Comparison of ENCODE assay signal across 8 cellular contexts in the genomic region with DNA sequence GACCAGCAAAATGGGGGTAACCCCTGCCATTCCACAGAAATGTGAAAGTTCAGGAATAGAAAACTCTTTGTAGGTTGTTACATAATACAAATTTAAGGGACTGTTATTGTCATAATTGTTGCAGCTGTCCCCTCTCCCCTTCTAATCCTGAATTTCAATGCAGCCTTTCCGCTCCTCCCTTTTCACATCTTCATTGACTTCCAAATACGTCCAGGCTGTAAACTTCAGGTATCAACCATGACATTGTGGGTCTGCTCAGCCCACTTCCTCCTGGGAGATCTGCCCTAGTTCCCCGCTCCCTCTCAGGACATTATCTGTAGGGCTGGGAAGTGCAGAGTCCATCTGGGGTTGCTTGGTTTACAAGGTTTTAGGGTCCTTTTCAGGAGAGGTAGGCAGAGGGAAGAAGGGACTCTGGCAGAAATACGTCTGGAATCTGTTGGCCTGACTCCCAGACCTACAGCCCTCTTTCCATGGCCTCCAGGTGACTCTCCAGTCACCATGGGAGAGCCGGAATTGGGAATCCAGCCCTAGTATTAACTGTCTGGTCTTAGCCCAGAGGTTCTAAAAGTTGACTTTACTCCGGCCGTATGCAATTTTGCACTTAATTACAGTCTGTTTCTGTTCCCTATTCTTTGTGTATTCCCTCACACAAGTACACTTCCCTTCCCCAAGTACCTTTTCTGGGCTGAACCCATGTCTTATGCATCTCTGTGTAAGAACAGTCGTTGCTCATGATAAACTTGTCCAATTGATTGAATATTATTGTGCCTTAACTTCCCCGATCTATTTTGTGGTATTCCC. TPM values are rescaled to one million over a fixed set of nuclear protein-coding genes. Genes with fewer than 3 reads are reported as not detected.
A peak's percentile ranks its signal among the peaks of the same experiment; 100 is the strongest.
DNase-seq lines count a peak whose midpoint lies in the region; ATAC-seq lines count a peak whose summit lies in the region.

No MANE protein-coding gene starts in this region.

- no peaks in the 10 kb centered on the region for H3K27me3 Mint-ChIP-seq in activated T-cell treated with anti-CD3 and anti-CD28 coated beads, Interleukin-2, amount 50 U/mL, for 24 hours
- H3K27me3 Mint-ChIP-seq in immature natural killer cell (ENCODE audit: low read depth in 3 of 3): peaks cover 11 to 27% (median 19%) of the 10 kb centered on the region in 3 donors

- H3K27ac ChIP-seq in thymus (ENCODE audit: low read depth): peak overlapping the region; percentile 99

- no peaks in the 10 kb centered on the region for H3K36me3 ChIP-seq in thymus (ENCODE audit: control insufficient read depth, insufficient read depth)

- no peak overlapping the region for H3K4me3 ChIP-seq in thymus (ENCODE audit: low read length)

- WGBS in thymus: 74% methylated on average over 9 of the region's 9 CpGs

- peak overlapping the region; percentile 96 for H3K4me3 Mint-ChIP-seq in activated T-cell treated with anti-CD3 and anti-CD28 coated beads, Interleukin-2, amount 50 U/mL, for 24 hours
- peak overlapping the region; percentile 86 to 100 (median 97) for H3K4me3 Mint-ChIP-seq in immature natural killer cell

- H3K4me1 ChIP-seq in thymus (ENCODE audit: control insufficient read depth, insufficient read depth, low read length): peaks cover 38% of the 10 kb centered on the region

- no peak for DNase-seq in activated T-cell treated with anti-CD3 and anti-CD28 coated beads, Interleukin-2, amount 50 U/mL, for 24 hours
- no peak for DNase-seq in activated T-cell treated with anti-CD3 and anti-CD28 coated beads, Interleukin-2, amount 50 U/mL, for 1 hour
- peak; percentile 28 for DNase-seq in UCSD-AML1 (lab: John Stamatoyannopoulos, UW; ENCODE audit: unreplicated experiment)
- DNase-seq in immature natural killer cell: no peak
- DNase-seq in middle frontal gyrus (ENCODE audit: extremely low spot score, low spot score): no peak
- DNase-seq in NCI-H2029 (lab: John Stamatoyannopoulos, UW): no peak

- H3K4me1 Mint-ChIP-seq in activated T-cell treated with anti-CD3 and anti-CD28 coated beads, Interleukin-2, amount 50 U/mL, for 24 hours (ENCODE audit: low read depth): peaks cover 74% of the 10 kb centered on the region
- peaks cover 60 to 68% of the 10 kb centered on the region in 2 donors for H3K4me1 Mint-ChIP-seq in immature natural killer cell

- H3K9me3 Mint-ChIP-seq in activated T-cell treated with anti-CD3 and anti-CD28 coated beads, Interleukin-2, amount 50 U/mL, for 24 hours: no peaks in the 10 kb centered on the region
- no peaks in the 10 kb centered on the region for H3K9me3 Mint-ChIP-seq in immature natural killer cell

- no peaks in the 10 kb centered on the region for H3K27me3 ChIP-seq in thymus (ENCODE audit: control insufficient read depth, insufficient read depth)

- no peak for ATAC-seq in GM21723 (IDR thresholded peaks at IDR 0.05; ENCODE audit: unreplicated experiment)

- H3K27ac Mint-ChIP-seq in activated T-cell treated with anti-CD3 and anti-CD28 coated beads, Interleukin-2, amount 50 U/mL, for 24 hours: peak overlapping the region; percentile 85
- H3K27ac Mint-ChIP-seq in immature natural killer cell: peak overlapping the region; percentile 93 to 99 (median 98)

- H3K36me3 Mint-ChIP-seq in activated T-cell treated with anti-CD3 and anti-CD28 coated beads, Interleukin-2, amount 50 U/mL, for 24 hours (ENCODE audit: low read depth): peaks cover 8% of the 10 kb centered on the region
- H3K36me3 Mint-ChIP-seq in immature natural killer cell: peaks cover 0 to 4% (median under 1%) of the 10 kb centered on the region in 3 donors

- H3K9me3 ChIP-seq in thymus (ENCODE audit: control insufficient read depth): no peaks in the 10 kb centered on the region

RNA-seq across cellular contexts. Expression of a gene that starts 4.7 kb away (rescaled TPM):
- polyA plus RNA-seq in immature natural killer cell: 100 to 1,000 TPM; 145 to 474 (median 264) TPM
- polyA plus RNA-seq in thymus: 134 TPM

RNA-seq across cellular contexts. Expression of a gene that starts 22.4 kb away (rescaled TPM):
- 10 to 100 TPM; 36.2 to 57.1 (median 42.8) TPM for polyA plus RNA-seq in immature natural killer cell
- 190 TPM for polyA plus RNA-seq in thymus
